Comparison of ENCODE assay signal across 20 cellular contexts in genomic region chr21:22421416-22422190, GRCh38.
DNase-seq lines count a peak whose midpoint lies in the region; ATAC-seq, FAIRE-seq and TF ChIP-seq lines count a peak whose summit lies in the region.
"Had no signal": no experiment of that assay in that cellular context is flagged by ENCODE, and none has a peak within 500 bp of the region (broad histone marks: within the 10 kb centered on the region; RNA-seq: fewer than 3 reads in every experiment).

No MANE protein-coding gene starts in this region.

- H3K4me1 Mint-ChIP-seq in T-cell: peaks cover 10 to 19% (median 13%) of the 10 kb centered on the region in 3 donors
- peaks cover 2 to 21% (median 14%) of the 10 kb centered on the region in 4 donors for H3K4me1 Mint-ChIP-seq in naive thymus-derived CD8-positive, alpha-beta T cell

- POLR2A ChIA-PET in T-cell (lab: Charles Lee) (interaction anchor here in 1 of 2 donors (0.6 kb wide), 1 partner anchor 150 kb away, joined by 5 read pairs; no protein-coding TSS in a partner anchor), GM10248 (lab: Yijun Ruan, JAX) (no interaction called here)
- POLR2A ChIA-PET in naive thymus-derived CD8-positive, alpha-beta T cell (lab: Charles Lee): no interaction called here

- no peaks in the 10 kb centered on the region for H3K27me3 Mint-ChIP-seq in T-cell
- H3K27me3 Mint-ChIP-seq in naive thymus-derived CD8-positive, alpha-beta T cell: no peaks in the 10 kb centered on the region

- peak overlapping the region in 1 of 2 donors; percentile 59 for H3K27ac Mint-ChIP-seq in T-cell
- peak overlapping the region; percentile 14 to 98 (median 76) for H3K27ac Mint-ChIP-seq in naive thymus-derived CD8-positive, alpha-beta T cell
- H3K27ac Mint-ChIP-seq: T-helper 1 cell treated with Interleukin-12 subunit alpha and Interleukin-12 subunit beta and Interleukin-4 antibody, amounts not matched to agents 30 μg/mL and 1 μg/mL, for 36 hours had no signal

- TF ChIP-seq CTCF in GM10248 (IDR thresholded peaks at IDR 0.05; ENCODE audit: control extremely low read depth, extremely low read depth, low read depth, missing control alignments) (no peak), D721Med (IDR thresholded peaks at IDR 0.05; ENCODE audit: insufficient read depth, missing control alignments) (no peak)

- peak; percentile 27 to 96 (median 65) for ATAC-seq in T-cell (replicated peaks in 1 of 4)
- ATAC-seq in naive thymus-derived CD8-positive, alpha-beta T cell: peak; percentile 91 to 92
- no peak for ATAC-seq in GM18502 (IDR thresholded peaks at IDR 0.05; ENCODE audit: poor library complexity, unreplicated experiment)
- ATAC-seq: left cardiac atrium had no signal

- DNase-seq in activated CD8-positive, alpha-beta memory T cell treated with anti-CD3 and anti-CD28 coated beads, Interleukin-2, amount 50 U/mL, for 1 hour (ENCODE audit: extremely low read depth): peak; percentile 12
- DNase-seq in activated CD8-positive, alpha-beta memory T cell treated with anti-CD3 and anti-CD28 coated beads for 24 hours: no peak
- DNase-seq in Kasumi-1 (lab: John Stamatoyannopoulos, UW) (peak; percentile 89), T-cell (peak in 20 of 34 experiments; percentile 0 to 61 (median 15)), GM10248 (ENCODE audit: extremely low spot score) (no peak), D721Med (ENCODE audit: insufficient read length, low spot score) (no peak)
- DNase-seq in naive thymus-derived CD8-positive, alpha-beta T cell: peak in 7 of 10 donors; percentile 25 to 81 (median 54)
- DNase-seq: activated CD4-positive, alpha-beta T cell treated with anti-CD3 and anti-CD28 coated beads, Interleukin-2, amount 50 U/mL, for 4 hours; activated gamma-delta T cell treated with Interleukin-2 at 50 U/mL for 16 hours; Caco-2; hippocampal formation; Karpas-422; left cardiac atrium; NCI-H187; NCI-H510A; Peyer's patch had no signal

- no peaks in the 10 kb centered on the region for H3K36me3 Mint-ChIP-seq in T-cell
- no peaks in the 10 kb centered on the region for H3K36me3 Mint-ChIP-seq in naive thymus-derived CD8-positive, alpha-beta T cell

- no peaks in the 10 kb centered on the region for H3K9me3 Mint-ChIP-seq in T-cell
- no peaks in the 10 kb centered on the region for H3K9me3 Mint-ChIP-seq in naive thymus-derived CD8-positive, alpha-beta T cell
- H3K9me3 Mint-ChIP-seq: T-helper 1 cell treated with Interleukin-12 subunit alpha and Interleukin-12 subunit beta and Interleukin-4 antibody, amounts not matched to agents 30 μg/mL and 1 μg/mL, for 36 hours had no signal

- FAIRE-seq in D721Med (lab: Jason Lieb, UNC): no peak
- FAIRE-seq: bronchial epithelial cell, GM18507 had no signal

- H3K4me3 Mint-ChIP-seq in T-cell: peak overlapping the region in 2 of 3 donors; percentile 4 to 49
- peak overlapping the region; percentile 33 to 82 (median 62) for H3K4me3 Mint-ChIP-seq in naive thymus-derived CD8-positive, alpha-beta T cell
- H3K4me3 Mint-ChIP-seq: T-helper 1 cell treated with Interleukin-12 subunit alpha and Interleukin-12 subunit beta and Interleukin-4 antibody, amounts not matched to agents 30 μg/mL and 1 μg/mL, for 36 hours had no signal

- CTCF ChIA-PET in T-cell (lab: Charles Lee) (interaction anchor here in 1 of 2 donors (0.6 kb wide), 1 partner anchor 158 kb away, joined by 4 read pairs; no protein-coding TSS in a partner anchor), GM10248 (lab: Yijun Ruan, JAX) (interaction anchor here (1.1 kb wide), 1 partner anchor 19 kb away, joined by 3 read pairs; no protein-coding TSS in a partner anchor)

Comparison
In these comparisons a context has a peak if more than half of its experiments do, and no peak if none do; other contexts are left out.
1. DNase-seq: peak in activated CD8-positive, alpha-beta memory T cell treated with anti-CD3 and anti-CD28 coated beads, Interleukin-2, amount 50 U/mL, for 1 hour (single experiment), Kasumi-1 (2 of 2), T-cell (20 of 34) and naive thymus-derived CD8-positive, alpha-beta T cell (7 of 10); none in activated CD8-positive, alpha-beta memory T cell treated with anti-CD3 and anti-CD28 coated beads for 24 hours (single experiment), GM10248 (single experiment) and D721Med (single experiment).